Comparison of ENCODE assay signal across 1 cellular context in genomic region chr9:35669331-35670145, GRCh38.
TF ChIP-seq lines count a peak whose summit lies in the region.

No MANE protein-coding gene starts in this region.

TF ChIP-seq in HepG2, 621 proteins besides CTCF, POLR2A, EP300 and RAD21 (continued from another document and continues in another):
- TF ChIP-seq SRSF4 (IDR thresholded peaks at IDR 0.05; ENCODE audit: low read depth, low read length, poor library complexity, severe bottlenecking) (no peak), ZNF790 (CRISPR knock-in tag; IDR thresholded peaks at IDR 0.05; ENCODE audit: borderline replicate concordance) (no peak), ZZZ3 (CRISPR knock-in tag; IDR thresholded peaks at IDR 0.05; ENCODE audit: borderline replicate concordance) (no peak), IRF2 (CRISPR knock-in tag; IDR thresholded peaks at IDR 0.05) (peak; percentile 61), ATRX (CRISPR knock-in tag; IDR thresholded peaks at IDR 0.05; ENCODE audit: borderline replicate concordance) (no peak), FOXP1 (IDR thresholded peaks at IDR 0.05) (no peak), FOXP1 (CRISPR knock-in tag; IDR thresholded peaks at IDR 0.05) (peak; percentile 38; the same call in 1 of the 2 replicates), TIGD3 (CRISPR knock-in tag; IDR thresholded peaks at IDR 0.05; ENCODE audit: borderline replicate concordance) (no peak), SOX6 (IDR thresholded peaks at IDR 0.05) (no peak), SOX6 (CRISPR knock-in tag; IDR thresholded peaks at IDR 0.05) (peak; percentile 89), HNF4G (IDR thresholded peaks at IDR 0.05; ENCODE audit: borderline replicate concordance, low read depth, low read length) (peak; percentile 89), HNF4G (CRISPR knock-in tag; IDR thresholded peaks at IDR 0.05; ENCODE audit: borderline replicate concordance, low read depth) (peak; percentile 83; the same call in 1 of the 2 replicates), ZFP36 (IDR thresholded peaks at IDR 0.05; ENCODE audit: borderline replicate concordance, low read depth, low read length, partially characterized antibody) (no peak), TEAD3 (CRISPR knock-in tag; optimal IDR thresholded peaks at IDR 0.05; ENCODE audit: borderline replicate concordance) (peak; percentile 77), ELK4 (CRISPR knock-in tag; IDR thresholded peaks at IDR 0.05; ENCODE audit: borderline replicate concordance) (no peak), ZNF709 (CRISPR knock-in tag; IDR thresholded peaks at IDR 0.05) (no peak), MIER2 (CRISPR knock-in tag; IDR thresholded peaks at IDR 0.05) (no peak), ZNF788 (CRISPR knock-in tag; IDR thresholded peaks at IDR 0.05; ENCODE audit: borderline replicate concordance) (peak; percentile 52; the same call in 1 of the 2 replicates), ZNF317 (CRISPR knock-in tag; IDR thresholded peaks at IDR 0.05) (0 out of 2 replicates have a peak, but pooled peaks have one; percentile 20), THYN1 (CRISPR knock-in tag; IDR thresholded peaks at IDR 0.05; ENCODE audit: borderline replicate concordance, low read depth) (no peak), ZKSCAN5 (CRISPR knock-in tag; IDR thresholded peaks at IDR 0.05) (no peak), KDM2A (CRISPR knock-in tag; IDR thresholded peaks at IDR 0.05; ENCODE audit: borderline replicate concordance, low read depth) (no peak; the same call in 1 of the 2 replicates), NKX3-1 (CRISPR knock-in tag; IDR thresholded peaks at IDR 0.05) (no peak), ZNF644 (CRISPR knock-in tag; IDR thresholded peaks at IDR 0.05; ENCODE audit: low read depth) (peak; percentile 85; the same call in 1 of the 2 replicates), ZBTB39 (CRISPR knock-in tag; IDR thresholded peaks at IDR 0.05) (no peak), MYNN (CRISPR knock-in tag; IDR thresholded peaks at IDR 0.05; ENCODE audit: low read depth) (no peak), ZNF142 (CRISPR knock-in tag; IDR thresholded peaks at IDR 0.05) (no peak), BRF2 (CRISPR knock-in tag; IDR thresholded peaks at IDR 0.05) (no peak)
- TF ChIP-seq, protein P1, sequence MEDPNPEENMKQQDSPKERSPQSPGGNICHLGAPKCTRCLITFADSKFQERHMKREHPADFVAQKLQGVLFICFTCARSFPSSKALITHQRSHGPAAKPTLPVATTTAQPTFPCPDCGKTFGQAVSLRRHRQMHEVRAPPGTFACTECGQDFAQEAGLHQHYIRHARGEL (CRISPR knock-in tag; IDR thresholded peaks at IDR 0.05) = no peak
- TF ChIP-seq, protein P2, sequence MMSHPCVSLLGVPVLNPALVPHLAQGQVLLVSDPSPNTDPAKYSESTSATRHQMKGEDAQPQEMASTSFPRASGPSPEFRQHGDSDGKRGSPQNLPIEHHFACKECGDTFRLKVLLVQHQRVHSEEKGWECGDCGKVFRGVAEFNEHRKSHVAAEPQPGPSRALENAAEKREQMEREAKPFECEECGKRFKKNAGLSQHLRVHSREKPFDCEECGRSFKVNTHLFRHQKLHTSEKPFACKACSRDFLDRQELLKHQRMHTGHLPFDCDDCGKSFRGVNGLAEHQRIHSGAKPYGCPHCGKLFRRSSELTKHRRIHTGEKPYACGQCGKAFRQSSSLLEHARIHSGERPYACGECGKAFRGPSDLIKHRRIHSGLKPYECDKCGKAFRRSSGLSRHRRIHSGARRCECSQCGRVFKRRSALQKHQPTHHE (CRISPR knock-in tag; IDR thresholded peaks at IDR 0.05; ENCODE audit: borderline replicate concordance) = no peak
- TF ChIP-seq, protein P3, sequence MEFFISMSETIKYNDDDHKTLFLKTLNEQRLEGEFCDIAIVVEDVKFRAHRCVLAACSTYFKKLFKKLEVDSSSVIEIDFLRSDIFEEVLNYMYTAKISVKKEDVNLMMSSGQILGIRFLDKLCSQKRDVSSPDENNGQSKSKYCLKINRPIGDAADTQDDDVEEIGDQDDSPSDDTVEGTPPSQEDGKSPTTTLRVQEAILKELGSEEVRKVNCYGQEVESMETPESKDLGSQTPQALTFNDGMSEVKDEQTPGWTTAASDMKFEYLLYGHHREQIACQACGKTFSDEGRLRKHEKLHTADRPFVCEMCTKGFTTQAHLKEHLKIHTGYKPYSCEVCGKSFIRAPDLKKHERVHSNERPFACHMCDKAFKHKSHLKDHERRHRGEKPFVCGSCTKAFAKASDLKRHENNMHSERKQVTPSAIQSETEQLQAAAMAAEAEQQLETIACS (CRISPR knock-in tag; IDR thresholded peaks at IDR 0.05) = no peak
- TF ChIP-seq, protein P4, sequence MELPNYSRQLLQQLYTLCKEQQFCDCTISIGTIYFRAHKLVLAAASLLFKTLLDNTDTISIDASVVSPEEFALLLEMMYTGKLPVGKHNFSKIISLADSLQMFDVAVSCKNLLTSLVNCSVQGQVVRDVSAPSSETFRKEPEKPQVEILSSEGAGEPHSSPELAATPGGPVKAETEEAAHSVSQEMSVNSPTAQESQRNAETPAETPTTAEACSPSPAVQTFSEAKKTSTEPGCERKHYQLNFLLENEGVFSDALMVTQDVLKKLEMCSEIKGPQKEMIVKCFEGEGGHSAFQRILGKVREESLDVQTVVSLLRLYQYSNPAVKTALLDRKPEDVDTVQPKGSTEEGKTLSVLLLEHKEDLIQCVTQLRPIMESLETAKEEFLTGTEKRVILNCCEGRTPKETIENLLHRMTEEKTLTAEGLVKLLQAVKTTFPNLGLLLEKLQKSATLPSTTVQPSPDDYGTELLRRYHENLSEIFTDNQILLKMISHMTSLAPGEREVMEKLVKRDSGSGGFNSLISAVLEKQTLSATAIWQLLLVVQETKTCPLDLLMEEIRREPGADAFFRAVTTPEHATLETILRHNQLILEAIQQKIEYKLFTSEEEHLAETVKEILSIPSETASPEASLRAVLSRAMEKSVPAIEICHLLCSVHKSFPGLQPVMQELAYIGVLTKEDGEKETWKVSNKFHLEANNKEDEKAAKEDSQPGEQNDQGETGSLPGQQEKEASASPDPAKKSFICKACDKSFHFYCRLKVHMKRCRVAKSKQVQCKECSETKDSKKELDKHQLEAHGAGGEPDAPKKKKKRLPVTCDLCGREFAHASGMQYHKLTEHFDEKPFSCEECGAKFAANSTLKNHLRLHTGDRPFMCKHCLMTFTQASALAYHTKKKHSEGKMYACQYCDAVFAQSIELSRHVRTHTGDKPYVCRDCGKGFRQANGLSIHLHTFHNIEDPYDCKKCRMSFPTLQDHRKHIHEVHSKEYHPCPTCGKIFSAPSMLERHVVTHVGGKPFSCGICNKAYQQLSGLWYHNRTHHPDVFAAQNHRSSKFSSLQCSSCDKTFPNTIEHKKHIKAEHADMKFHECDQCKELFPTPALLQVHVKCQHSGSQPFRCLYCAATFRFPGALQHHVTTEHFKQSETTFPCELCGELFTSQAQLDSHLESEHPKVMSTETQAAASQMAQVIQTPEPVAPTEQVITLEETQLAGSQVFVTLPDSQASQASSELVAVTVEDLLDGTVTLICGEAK (IDR thresholded peaks at IDR 0.05) = no peak
- TF ChIP-seq, protein P4 (CRISPR knock-in tag; IDR thresholded peaks at IDR 0.05) = no peak
